10 cellular contexts compared by ENCODE assay signal in the genomic region with DNA sequence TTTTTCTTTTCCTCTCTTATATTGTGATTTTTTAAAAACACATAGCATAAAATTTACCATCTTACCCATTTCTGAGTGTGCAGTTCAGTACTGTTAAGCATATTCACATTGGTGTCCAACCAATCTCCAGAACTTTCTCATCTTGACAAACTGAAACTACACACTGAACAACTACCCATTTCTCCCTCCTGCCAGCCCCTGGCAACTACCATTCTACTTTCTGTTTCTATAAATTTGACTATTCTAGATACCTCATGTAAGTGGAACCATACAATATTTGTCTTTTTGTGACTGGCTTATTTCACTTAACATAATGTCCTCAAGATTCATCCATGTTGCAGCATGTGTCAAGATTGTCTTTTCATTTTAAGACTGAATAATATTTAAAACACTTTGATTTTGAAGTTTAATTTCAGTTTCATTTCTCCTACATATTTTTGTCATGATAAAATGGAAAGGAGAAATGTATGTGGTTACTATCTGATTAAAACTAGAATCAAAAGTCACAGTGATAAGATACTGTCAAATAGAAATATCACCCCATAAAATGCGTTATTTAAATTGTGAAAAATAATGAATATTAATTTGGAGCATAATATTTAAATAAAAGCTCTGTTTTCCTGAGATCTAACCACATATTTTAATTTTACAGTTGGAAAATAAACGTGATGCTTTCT.
DNase-seq lines count a peak whose midpoint lies in the region; ATAC-seq and TF ChIP-seq lines count a peak whose summit lies in the region.
"Had no signal": no experiment of that assay in that cellular context is flagged by ENCODE, and none has a peak within 500 bp of the region (broad histone marks: within the 10 kb centered on the region; RNA-seq: fewer than 3 reads in every experiment).

No MANE protein-coding gene starts in this region.

- POLR2A ChIA-PET in WTC11 (lab: Charles Lee): no interaction called here

- no peaks in the 10 kb centered on the region for H3K27me3 ChIP-seq in HAP-1 (ENCODE audit: low read depth)
- H3K27me3 ChIP-seq: MG63, right lobe of liver had no signal

- H3K9me3 Mint-ChIP-seq in activated naive CD4-positive, alpha-beta T cell treated with anti-CD3 and anti-CD28 coated beads for 36 hours: peaks cover 2% of the 10 kb centered on the region
- no peaks in the 10 kb centered on the region for H3K9me3 Mint-ChIP-seq in WTC11
- no peaks in the 10 kb centered on the region for H3K9me3 Mint-ChIP-seq in stimulated activated memory B cell treated with anti-CD40 and anti-IgM and Interleukin-4, amounts not matched to agents 10 μg/mL and 1 μg/mL and 100 μg/mL, for 72 hours

- peaks cover 15% of the 10 kb centered on the region for H3K36me3 Mint-ChIP-seq in activated naive CD4-positive, alpha-beta T cell treated with anti-CD3 and anti-CD28 coated beads for 36 hours (ENCODE audit: low read depth)
- H3K36me3 Mint-ChIP-seq in WTC11: peaks cover 31% of the 10 kb centered on the region
- peaks cover 21% of the 10 kb centered on the region for H3K36me3 Mint-ChIP-seq in stimulated activated memory B cell treated with anti-CD40 and anti-IgM and Interleukin-4, amounts not matched to agents 10 μg/mL and 1 μg/mL and 100 μg/mL, for 72 hours

- H3K4me3 ChIP-seq in HAP-1: no peak overlapping the region
- H3K4me3 ChIP-seq: MG63, right lobe of liver had no signal

- peaks cover 38% of the 10 kb centered on the region for H3K4me1 Mint-ChIP-seq in activated naive CD4-positive, alpha-beta T cell treated with anti-CD3 and anti-CD28 coated beads for 36 hours (ENCODE audit: low read depth)
- H3K4me1 Mint-ChIP-seq in WTC11: no peaks in the 10 kb centered on the region
- peaks cover 23% of the 10 kb centered on the region for H3K4me1 Mint-ChIP-seq in stimulated activated memory B cell treated with anti-CD40 and anti-IgM and Interleukin-4, amounts not matched to agents 10 μg/mL and 1 μg/mL and 100 μg/mL, for 72 hours

- ATAC-seq in HG02943 (IDR thresholded peaks at IDR 0.05; ENCODE audit: low read depth, unreplicated experiment) (peak; percentile 89), WTC11 (no peak)
- ATAC-seq in stimulated activated memory B cell treated with anti-CD40 and anti-IgM and Interleukin-4, amounts not matched to agents 10 μg/mL and 1 μg/mL and 100 μg/mL, for 72 hours: no peak

- H3K4me3 Mint-ChIP-seq in activated naive CD4-positive, alpha-beta T cell treated with anti-CD3 and anti-CD28 coated beads for 36 hours: peak overlapping the region; percentile 22
- no peak overlapping the region for H3K4me3 Mint-ChIP-seq in WTC11
- peak overlapping the region; percentile 48 for H3K4me3 Mint-ChIP-seq in stimulated activated memory B cell treated with anti-CD40 and anti-IgM and Interleukin-4, amounts not matched to agents 10 μg/mL and 1 μg/mL and 100 μg/mL, for 72 hours

- H3K36me3 ChIP-seq in HAP-1 (replicated peaks): peaks cover 15% of the 10 kb centered on the region

- CTCF ChIA-PET in activated naive CD4-positive, alpha-beta T cell treated with anti-CD3 and anti-CD28 coated beads for 36 hours (lab: Charles Lee): no interaction called here
- CTCF ChIA-PET in WTC11 (lab: Charles Lee): no interaction called here

- no peak for TF ChIP-seq CTCF in WTC11 (IDR thresholded peaks at IDR 0.05)

- no peaks in the 10 kb centered on the region for H3K4me1 ChIP-seq in HAP-1
- H3K4me1 ChIP-seq: right lobe of liver had no signal

- H3K9me3 ChIP-seq in HAP-1: no peaks in the 10 kb centered on the region
- H3K9me3 ChIP-seq: MG63, right lobe of liver had no signal

- H3K27me3 Mint-ChIP-seq in activated naive CD4-positive, alpha-beta T cell treated with anti-CD3 and anti-CD28 coated beads for 36 hours (ENCODE audit: low read depth): no peaks in the 10 kb centered on the region
- H3K27me3 Mint-ChIP-seq in WTC11 (ENCODE audit: low read depth): no peaks in the 10 kb centered on the region
- H3K27me3 Mint-ChIP-seq in stimulated activated memory B cell treated with anti-CD40 and anti-IgM and Interleukin-4, amounts not matched to agents 10 μg/mL and 1 μg/mL and 100 μg/mL, for 72 hours: no peaks in the 10 kb centered on the region

- H3K27ac Mint-ChIP-seq in activated naive CD4-positive, alpha-beta T cell treated with anti-CD3 and anti-CD28 coated beads for 36 hours: peak overlapping the region; percentile 70
- peak overlapping the region; percentile 76; the same call in 1 of the 2 replicates for H3K27ac Mint-ChIP-seq in WTC11
- H3K27ac Mint-ChIP-seq in stimulated activated memory B cell treated with anti-CD40 and anti-IgM and Interleukin-4, amounts not matched to agents 10 μg/mL and 1 μg/mL and 100 μg/mL, for 72 hours: peak overlapping the region; percentile 47

- in situ Hi-C loops in HAP-1 (cut with MboI; ENCODE audit: low sequenced_read_pairs): no loop called here

- DNase-seq in activated naive CD4-positive, alpha-beta T cell treated with anti-CD3 and anti-CD28 coated beads for 36 hours: peak; percentile 10
- DNase-seq in activated naive CD4-positive, alpha-beta T cell (lab: John Stamatoyannopoulos, UW): no peak
- DNase-seq in WTC11 (ENCODE audit: low spot score): no peak
- DNase-seq in NCI-H748 (lab: John Stamatoyannopoulos, UW; ENCODE audit: unreplicated experiment): no peak
- no peak for DNase-seq in cerebellar nuclear complex (lab: John Stamatoyannopoulos, UW)
- no peak for DNase-seq in HAP-1 (ENCODE audit: low spot score in 2 of 2)
- DNase-seq: MG63, right lobe of liver had no signal

- intact Hi-C loops in activated naive CD4-positive, alpha-beta T cell treated with anti-CD3 and anti-CD28 coated beads for 36 hours (cut with micrococcal nuclease): loop anchor here (10.0 kb wide), 1 partner anchor 823 kb away; no protein-coding TSS in a partner anchor

TF ChIP-seq in WTC11, 78 proteins besides CTCF, POLR2A, EP300 and RAD21 (continues in another document):
- TF ChIP-seq, protein P1, sequence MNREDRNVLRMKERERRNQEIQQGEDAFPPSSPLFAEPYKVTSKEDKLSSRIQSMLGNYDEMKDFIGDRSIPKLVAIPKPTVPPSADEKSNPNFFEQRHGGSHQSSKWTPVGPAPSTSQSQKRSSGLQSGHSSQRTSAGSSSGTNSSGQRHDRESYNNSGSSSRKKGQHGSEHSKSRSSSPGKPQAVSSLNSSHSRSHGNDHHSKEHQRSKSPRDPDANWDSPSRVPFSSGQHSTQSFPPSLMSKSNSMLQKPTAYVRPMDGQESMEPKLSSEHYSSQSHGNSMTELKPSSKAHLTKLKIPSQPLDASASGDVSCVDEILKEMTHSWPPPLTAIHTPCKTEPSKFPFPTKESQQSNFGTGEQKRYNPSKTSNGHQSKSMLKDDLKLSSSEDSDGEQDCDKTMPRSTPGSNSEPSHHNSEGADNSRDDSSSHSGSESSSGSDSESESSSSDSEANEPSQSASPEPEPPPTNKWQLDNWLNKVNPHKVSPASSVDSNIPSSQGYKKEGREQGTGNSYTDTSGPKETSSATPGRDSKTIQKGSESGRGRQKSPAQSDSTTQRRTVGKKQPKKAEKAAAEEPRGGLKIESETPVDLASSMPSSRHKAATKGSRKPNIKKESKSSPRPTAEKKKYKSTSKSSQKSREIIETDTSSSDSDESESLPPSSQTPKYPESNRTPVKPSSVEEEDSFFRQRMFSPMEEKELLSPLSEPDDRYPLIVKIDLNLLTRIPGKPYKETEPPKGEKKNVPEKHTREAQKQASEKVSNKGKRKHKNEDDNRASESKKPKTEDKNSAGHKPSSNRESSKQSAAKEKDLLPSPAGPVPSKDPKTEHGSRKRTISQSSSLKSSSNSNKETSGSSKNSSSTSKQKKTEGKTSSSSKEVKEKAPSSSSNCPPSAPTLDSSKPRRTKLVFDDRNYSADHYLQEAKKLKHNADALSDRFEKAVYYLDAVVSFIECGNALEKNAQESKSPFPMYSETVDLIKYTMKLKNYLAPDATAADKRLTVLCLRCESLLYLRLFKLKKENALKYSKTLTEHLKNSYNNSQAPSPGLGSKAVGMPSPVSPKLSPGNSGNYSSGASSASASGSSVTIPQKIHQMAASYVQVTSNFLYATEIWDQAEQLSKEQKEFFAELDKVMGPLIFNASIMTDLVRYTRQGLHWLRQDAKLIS (CRISPR knock-in tag; IDR thresholded peaks at IDR 0.05; ENCODE audit: borderline replicate concordance): no peak
- TF ChIP-seq SOX15 (CRISPR knock-in tag; IDR thresholded peaks at IDR 0.05): no peak
- no peak for TF ChIP-seq TCF7 (CRISPR knock-in tag; IDR thresholded peaks at IDR 0.05; ENCODE audit: low read depth)
- TF ChIP-seq ZNF423 (CRISPR knock-in tag; IDR thresholded peaks at IDR 0.05): no peak
- TF ChIP-seq, protein P2, sequence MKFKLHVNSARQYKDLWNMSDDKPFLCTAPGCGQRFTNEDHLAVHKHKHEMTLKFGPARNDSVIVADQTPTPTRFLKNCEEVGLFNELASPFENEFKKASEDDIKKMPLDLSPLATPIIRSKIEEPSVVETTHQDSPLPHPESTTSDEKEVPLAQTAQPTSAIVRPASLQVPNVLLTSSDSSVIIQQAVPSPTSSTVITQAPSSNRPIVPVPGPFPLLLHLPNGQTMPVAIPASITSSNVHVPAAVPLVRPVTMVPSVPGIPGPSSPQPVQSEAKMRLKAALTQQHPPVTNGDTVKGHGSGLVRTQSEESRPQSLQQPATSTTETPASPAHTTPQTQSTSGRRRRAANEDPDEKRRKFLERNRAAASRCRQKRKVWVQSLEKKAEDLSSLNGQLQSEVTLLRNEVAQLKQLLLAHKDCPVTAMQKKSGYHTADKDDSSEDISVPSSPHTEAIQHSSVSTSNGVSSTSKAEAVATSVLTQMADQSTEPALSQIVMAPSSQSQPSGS (CRISPR knock-in tag; IDR thresholded peaks at IDR 0.05; ENCODE audit: borderline replicate concordance, low read depth): no peak
- no peak for TF ChIP-seq ZNF263 (CRISPR knock-in tag; IDR thresholded peaks at IDR 0.05; ENCODE audit: low read depth)
- TF ChIP-seq FOXJ3 (CRISPR knock-in tag; IDR thresholded peaks at IDR 0.05; ENCODE audit: borderline replicate concordance): no peak
- no peak for TF ChIP-seq TEAD4 (CRISPR knock-in tag; IDR thresholded peaks at IDR 0.05)
